In the genomic region with DNA sequence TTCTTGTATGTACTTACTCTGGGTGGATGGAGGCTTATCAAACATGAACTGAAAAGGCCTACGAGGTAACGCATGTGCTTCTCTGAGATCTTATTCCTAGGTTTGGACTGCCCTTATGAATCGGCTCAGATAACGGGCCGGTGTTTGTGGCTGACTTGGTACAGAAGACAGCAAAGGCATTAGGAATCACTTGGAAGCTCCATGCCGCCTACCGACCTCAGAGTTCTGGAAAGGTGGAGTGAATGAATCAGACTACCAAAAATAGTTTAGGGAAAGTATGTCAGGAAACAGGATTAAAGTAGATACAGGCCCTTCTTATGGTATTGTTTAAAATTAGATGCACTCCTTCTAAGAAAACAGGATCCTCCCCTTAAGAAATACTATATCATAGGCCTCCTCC, we compare ENCODE assay signal across 35 cellular contexts.
"Had no signal": no experiment of that assay in that cellular context is flagged by ENCODE, and none has a peak within 500 bp of the region (broad histone marks: within the 10 kb centered on the region; RNA-seq: fewer than 3 reads in every experiment).

No MANE protein-coding gene starts in this region.

- H3K9ac ChIP-seq: KMS-11 had no signal

- H3K36me3 ChIP-seq: MG63 had no signal

- H3K27me3 ChIP-seq: MG63 had no signal

- DNase-seq: Karpas-422, Kasumi-1, KBM-7, KG1, MG63, MM.1S, MV-4-11, NCI-H1048, NCI-H1092, NCI-H1092 treated with DMSO at 0.1 percent for 48 hours, NCI-H1105, NCI-H1105 treated with DMSO at 0.1 percent for 48 hours, NCI-H1417, NCI-H1417 treated with DMSO at 0.1 percent for 48 hours, NCI-H1436, NCI-H1436 treated with DMSO at 0.1 percent for 48 hours, NCI-H146, NCI-H1694, NCI-H1694 treated with DMSO at 0.1 percent for 48 hours, NCI-H187, NCI-H187 treated with DMSO at 0.1 percent for 48 hours, NCI-H1930, NCI-H2029, NCI-H2029 treated with DMSO at 0.1 percent for 48 hours, NCI-H2081, NCI-H2081 treated with DMSO at 0.1 percent for 48 hours, NCI-H2107, NCI-H2171, NCI-H2171 treated with DMSO at 0.1 percent for 48 hours, NCI-H2227 treated with DMSO at 0.1 percent for 48 hours, NCI-H226, NCI-H345, NCI-H446, NCI-H446 treated with DMSO at 0.1 percent for 48 hours had no signal

- H3K4me2 ChIP-seq: KMS-11 had no signal

- H3K27ac ChIP-seq: KMS-11 had no signal

- H3K4me3 ChIP-seq: MG63 had no signal

- H3K9me3 ChIP-seq: MG63 had no signal
